In the genomic region with DNA sequence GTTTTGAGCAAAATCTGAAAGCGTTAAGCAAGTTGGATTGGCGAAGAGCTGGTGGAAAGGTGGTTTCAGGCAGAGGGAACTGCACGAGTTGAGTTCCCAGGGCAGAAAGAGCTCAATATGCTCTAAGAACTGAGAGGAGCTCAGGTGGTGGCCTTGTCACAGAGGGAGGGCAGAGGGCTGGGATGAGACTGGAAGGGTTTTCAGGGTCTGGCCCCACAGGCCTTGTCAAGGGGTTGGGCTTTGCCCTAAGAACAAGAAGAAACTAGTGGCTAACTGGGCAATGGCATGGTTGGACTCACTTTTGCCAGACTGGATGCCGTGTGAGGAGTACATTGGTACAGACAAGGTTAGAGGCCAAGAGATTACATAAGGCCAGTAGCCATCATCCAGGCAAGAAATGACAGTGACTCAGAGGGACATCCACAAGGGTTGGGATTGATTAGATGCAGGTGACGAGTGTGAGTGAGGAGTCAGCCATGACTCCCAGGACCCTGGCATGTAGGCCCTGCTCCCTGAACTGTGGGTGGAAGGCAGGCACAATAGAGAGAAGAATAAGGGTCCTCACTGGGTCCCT, we compare ENCODE assay signal across 1 cellular context.
TF ChIP-seq lines count a peak whose summit lies in the region.

No MANE protein-coding gene starts in this region.

TF ChIP-seq in GM23338, 12 proteins besides CTCF, POLR2A, EP300 and RAD21:
- TF ChIP-seq, protein P1, sequence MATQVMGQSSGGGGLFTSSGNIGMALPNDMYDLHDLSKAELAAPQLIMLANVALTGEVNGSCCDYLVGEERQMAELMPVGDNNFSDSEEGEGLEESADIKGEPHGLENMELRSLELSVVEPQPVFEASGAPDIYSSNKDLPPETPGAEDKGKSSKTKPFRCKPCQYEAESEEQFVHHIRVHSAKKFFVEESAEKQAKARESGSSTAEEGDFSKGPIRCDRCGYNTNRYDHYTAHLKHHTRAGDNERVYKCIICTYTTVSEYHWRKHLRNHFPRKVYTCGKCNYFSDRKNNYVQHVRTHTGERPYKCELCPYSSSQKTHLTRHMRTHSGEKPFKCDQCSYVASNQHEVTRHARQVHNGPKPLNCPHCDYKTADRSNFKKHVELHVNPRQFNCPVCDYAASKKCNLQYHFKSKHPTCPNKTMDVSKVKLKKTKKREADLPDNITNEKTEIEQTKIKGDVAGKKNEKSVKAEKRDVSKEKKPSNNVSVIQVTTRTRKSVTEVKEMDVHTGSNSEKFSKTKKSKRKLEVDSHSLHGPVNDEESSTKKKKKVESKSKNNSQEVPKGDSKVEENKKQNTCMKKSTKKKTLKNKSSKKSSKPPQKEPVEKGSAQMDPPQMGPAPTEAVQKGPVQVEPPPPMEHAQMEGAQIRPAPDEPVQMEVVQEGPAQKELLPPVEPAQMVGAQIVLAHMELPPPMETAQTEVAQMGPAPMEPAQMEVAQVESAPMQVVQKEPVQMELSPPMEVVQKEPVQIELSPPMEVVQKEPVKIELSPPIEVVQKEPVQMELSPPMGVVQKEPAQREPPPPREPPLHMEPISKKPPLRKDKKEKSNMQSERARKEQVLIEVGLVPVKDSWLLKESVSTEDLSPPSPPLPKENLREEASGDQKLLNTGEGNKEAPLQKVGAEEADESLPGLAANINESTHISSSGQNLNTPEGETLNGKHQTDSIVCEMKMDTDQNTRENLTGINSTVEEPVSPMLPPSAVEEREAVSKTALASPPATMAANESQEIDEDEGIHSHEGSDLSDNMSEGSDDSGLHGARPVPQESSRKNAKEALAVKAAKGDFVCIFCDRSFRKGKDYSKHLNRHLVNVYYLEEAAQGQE (IDR thresholded peaks at IDR 0.05; ENCODE audit: unreplicated experiment) = no peak
- no peak for TF ChIP-seq EZH2 (IDR thresholded peaks at IDR 0.05; ENCODE audit: low read depth, unreplicated experiment)
- no peak for TF ChIP-seq ZNF114 (CRISPR knock-in tag; IDR thresholded peaks at IDR 0.05)
- TF ChIP-seq POLR2AphosphoS5 (IDR thresholded peaks at IDR 0.05; ENCODE audit: low read depth) = no peak
- TF ChIP-seq ZNF331 (CRISPR knock-in tag; IDR thresholded peaks at IDR 0.05; ENCODE audit: low read depth) = no peak
- TF ChIP-seq, protein P2, sequence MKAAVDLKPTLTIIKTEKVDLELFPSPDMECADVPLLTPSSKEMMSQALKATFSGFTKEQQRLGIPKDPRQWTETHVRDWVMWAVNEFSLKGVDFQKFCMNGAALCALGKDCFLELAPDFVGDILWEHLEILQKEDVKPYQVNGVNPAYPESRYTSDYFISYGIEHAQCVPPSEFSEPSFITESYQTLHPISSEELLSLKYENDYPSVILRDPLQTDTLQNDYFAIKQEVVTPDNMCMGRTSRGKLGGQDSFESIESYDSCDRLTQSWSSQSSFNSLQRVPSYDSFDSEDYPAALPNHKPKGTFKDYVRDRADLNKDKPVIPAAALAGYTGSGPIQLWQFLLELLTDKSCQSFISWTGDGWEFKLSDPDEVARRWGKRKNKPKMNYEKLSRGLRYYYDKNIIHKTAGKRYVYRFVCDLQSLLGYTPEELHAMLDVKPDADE (IDR thresholded peaks at IDR 0.05) = no peak
- TF ChIP-seq, protein P3, sequence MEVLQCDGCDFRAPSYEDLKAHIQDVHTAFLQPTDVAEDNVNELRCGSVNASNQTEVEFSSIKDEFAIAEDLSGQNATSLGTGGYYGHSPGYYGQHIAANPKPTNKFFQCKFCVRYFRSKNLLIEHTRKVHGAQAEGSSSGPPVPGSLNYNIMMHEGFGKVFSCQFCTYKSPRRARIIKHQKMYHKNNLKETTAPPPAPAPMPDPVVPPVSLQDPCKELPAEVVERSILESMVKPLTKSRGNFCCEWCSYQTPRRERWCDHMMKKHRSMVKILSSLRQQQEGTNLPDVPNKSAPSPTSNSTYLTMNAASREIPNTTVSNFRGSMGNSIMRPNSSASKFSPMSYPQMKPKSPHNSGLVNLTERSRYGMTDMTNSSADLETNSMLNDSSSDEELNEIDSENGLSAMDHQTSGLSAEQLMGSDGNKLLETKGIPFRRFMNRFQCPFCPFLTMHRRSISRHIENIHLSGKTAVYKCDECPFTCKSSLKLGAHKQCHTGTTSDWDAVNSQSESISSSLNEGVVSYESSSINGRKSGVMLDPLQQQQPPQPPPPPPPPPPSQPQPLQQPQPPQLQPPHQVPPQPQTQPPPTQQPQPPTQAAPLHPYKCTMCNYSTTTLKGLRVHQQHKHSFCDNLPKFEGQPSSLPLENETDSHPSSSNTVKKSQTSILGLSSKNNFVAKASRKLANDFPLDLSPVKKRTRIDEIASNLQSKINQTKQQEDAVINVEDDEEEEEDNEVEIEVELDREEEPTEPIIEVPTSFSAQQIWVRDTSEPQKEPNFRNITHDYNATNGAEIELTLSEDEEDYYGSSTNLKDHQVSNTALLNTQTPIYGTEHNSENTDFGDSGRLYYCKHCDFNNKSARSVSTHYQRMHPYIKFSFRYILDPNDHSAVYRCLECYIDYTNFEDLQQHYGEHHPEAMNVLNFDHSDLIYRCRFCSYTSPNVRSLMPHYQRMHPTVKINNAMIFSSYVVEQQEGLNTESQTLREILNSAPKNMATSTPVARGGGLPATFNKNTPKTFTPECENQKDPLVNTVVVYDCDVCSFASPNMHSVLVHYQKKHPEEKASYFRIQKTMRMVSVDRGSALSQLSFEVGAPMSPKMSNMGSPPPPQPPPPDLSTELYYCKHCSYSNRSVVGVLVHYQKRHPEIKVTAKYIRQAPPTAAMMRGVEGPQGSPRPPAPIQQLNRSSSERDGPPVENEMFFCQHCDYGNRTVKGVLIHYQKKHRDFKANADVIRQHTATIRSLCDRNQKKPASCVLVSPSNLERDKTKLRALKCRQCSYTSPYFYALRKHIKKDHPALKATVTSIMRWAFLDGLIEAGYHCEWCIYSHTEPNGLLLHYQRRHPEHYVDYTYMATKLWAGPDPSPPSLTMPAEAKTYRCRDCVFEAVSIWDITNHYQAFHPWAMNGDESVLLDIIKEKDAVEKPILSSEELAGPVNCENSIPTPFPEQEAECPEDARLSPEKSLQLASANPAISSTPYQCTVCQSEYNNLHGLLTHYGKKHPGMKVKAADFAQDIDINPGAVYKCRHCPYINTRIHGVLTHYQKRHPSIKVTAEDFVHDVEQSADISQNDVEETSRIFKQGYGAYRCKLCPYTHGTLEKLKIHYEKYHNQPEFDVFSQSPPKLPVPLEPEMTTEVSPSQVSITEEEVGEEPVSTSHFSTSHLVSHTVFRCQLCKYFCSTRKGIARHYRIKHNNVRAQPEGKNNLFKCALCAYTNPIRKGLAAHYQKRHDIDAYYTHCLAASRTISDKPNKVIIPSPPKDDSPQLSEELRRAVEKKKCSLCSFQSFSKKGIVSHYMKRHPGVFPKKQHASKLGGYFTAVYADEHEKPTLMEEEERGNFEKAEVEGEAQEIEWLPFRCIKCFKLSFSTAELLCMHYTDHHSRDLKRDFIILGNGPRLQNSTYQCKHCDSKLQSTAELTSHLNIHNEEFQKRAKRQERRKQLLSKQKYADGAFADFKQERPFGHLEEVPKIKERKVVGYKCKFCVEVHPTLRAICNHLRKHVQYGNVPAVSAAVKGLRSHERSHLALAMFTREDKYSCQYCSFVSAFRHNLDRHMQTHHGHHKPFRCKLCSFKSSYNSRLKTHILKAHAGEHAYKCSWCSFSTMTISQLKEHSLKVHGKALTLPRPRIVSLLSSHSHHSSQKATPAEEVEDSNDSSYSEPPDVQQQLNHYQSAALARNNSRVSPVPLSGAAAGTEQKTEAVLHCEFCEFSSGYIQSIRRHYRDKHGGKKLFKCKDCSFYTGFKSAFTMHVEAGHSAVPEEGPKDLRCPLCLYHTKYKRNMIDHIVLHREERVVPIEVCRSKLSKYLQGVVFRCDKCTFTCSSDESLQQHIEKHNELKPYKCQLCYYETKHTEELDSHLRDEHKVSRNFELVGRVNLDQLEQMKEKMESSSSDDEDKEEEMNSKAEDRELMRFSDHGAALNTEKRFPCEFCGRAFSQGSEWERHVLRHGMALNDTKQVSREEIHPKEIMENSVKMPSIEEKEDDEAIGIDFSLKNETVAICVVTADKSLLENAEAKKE (CRISPR knock-in tag; IDR thresholded peaks at IDR 0.05) = no peak
- TF ChIP-seq STAT1 (IDR thresholded peaks at IDR 0.05; ENCODE audit: unreplicated experiment) = no peak
- no peak for TF ChIP-seq NANOG (IDR thresholded peaks at IDR 0.05; ENCODE audit: borderline replicate concordance)
- TF ChIP-seq CREB1 (CRISPR knock-in tag; IDR thresholded peaks at IDR 0.05; ENCODE audit: low read depth) = no peak
- TF ChIP-seq JUNB (IDR thresholded peaks at IDR 0.05; ENCODE audit: unreplicated experiment) = no peak
- no peak for TF ChIP-seq EZH2phosphoT487 (IDR thresholded peaks at IDR 0.05; ENCODE audit: unreplicated experiment)
